In the genomic region with DNA sequence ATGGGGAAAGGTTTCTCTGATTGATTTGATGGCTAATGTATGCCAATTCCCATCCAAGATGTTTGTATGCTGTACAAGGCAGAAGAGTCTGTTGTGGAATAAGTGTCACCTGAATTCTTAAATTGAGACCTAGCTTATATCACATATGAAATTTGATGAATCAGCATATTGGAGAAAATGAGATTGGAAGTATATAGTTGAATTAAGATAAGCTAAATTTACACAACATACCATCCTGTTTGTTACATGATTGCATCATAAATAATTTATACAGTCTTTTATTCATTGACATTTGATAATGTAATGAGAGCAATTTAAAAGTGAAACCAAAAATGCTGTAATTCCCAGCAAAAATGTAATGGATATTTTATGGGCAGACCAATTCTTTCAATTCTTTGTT, we compare ENCODE assay signal across 9 cellular contexts. TPM values are rescaled to one million over a fixed set of nuclear protein-coding genes. Genes with fewer than 3 reads are reported as not detected.
DNase-seq lines count a peak whose midpoint lies in the region; ATAC-seq, FAIRE-seq and TF ChIP-seq lines count a peak whose summit lies in the region.
"Had no signal": no experiment of that assay in that cellular context is flagged by ENCODE, and none has a peak within 500 bp of the region (broad histone marks: within the 10 kb centered on the region; RNA-seq: fewer than 3 reads in every experiment).

No MANE protein-coding gene starts in this region.

- no peak for FAIRE-seq in HTR-8/SVneo (lab: Jason Lieb, UNC)

- peak overlapping the region in 6 of 9 donors; percentile 97 to 100 (median 98) for H3K27ac Mint-ChIP-seq in naive thymus-derived CD4-positive, alpha-beta T cell

- peaks cover 51% of the 10 kb centered on the region for H3K79me2 ChIP-seq in KMS-11 (ENCODE audit: insufficient read depth, low read depth)

- H3K9me3 Mint-ChIP-seq in naive thymus-derived CD4-positive, alpha-beta T cell = no peaks in the 10 kb centered on the region

- H3K4me1 Mint-ChIP-seq in naive thymus-derived CD4-positive, alpha-beta T cell = peaks cover 36 to 80% (median 74%) of the 10 kb centered on the region in 7 donors

- no peak overlapping the region; the same call in 1 of the 2 replicates for H2AFZ ChIP-seq in KMS-11 (ENCODE audit: low read depth)

- H3K4me1 ChIP-seq in KMS-11 (ENCODE audit: low read depth, poor library complexity, severe bottlenecking) = peaks cover 29% of the 10 kb centered on the region
- peaks cover 21 to 37% of the 10 kb centered on the region in 2 donors for H3K4me1 ChIP-seq in naive thymus-derived CD4-positive, alpha-beta T cell (ENCODE audit: control insufficient read depth in 2 of 2, insufficient read depth in 2 of 2, low read length in 2 of 2)

- DNase-seq in AG10803 (ENCODE audit: low read depth) (no peak), choroid plexus epithelial cell (ENCODE audit: low read depth) (no peak), DMS 273 treated with DMSO at 0.1 percent for 48 hours (lab: John Stamatoyannopoulos, UW) (no peak), HTR-8/SVneo (ENCODE audit: insufficient read length, low spot score) (no peak)
- no peak for DNase-seq in naive thymus-derived CD4-positive, alpha-beta T cell
- DNase-seq: foreskin melanocyte had no signal

- no peaks in the 10 kb centered on the region for H3K27me3 Mint-ChIP-seq in naive thymus-derived CD4-positive, alpha-beta T cell

- H3K27ac ChIP-seq in KMS-11 = no peak overlapping the region
- H3K27ac ChIP-seq in naive thymus-derived CD4-positive, alpha-beta T cell (ENCODE audit: low read depth, low read length) = no peak overlapping the region

- peak overlapping the region; percentile 88 for H3K4me2 ChIP-seq in KMS-11

- H3K36me3 ChIP-seq in KMS-11 (ENCODE audit: insufficient read depth) = no peaks in the 10 kb centered on the region
- H3K36me3 ChIP-seq in naive thymus-derived CD4-positive, alpha-beta T cell (ENCODE audit: control insufficient read depth in 2 of 3, insufficient read depth in 3 of 3, low read length in 3 of 3) = peaks cover 0 to 6% (median 0%) of the 10 kb centered on the region in 3 experiments

- H3K27me3 ChIP-seq in KMS-11 (ENCODE audit: insufficient read depth, low read depth) = no peaks in the 10 kb centered on the region
- H3K27me3 ChIP-seq in naive thymus-derived CD4-positive, alpha-beta T cell (ENCODE audit: control insufficient read depth in 2 of 2, insufficient read depth in 2 of 2, low read length in 2 of 2) = no peaks in the 10 kb centered on the region

- H3K4me3 ChIP-seq in AG10803 (ENCODE audit: low read length) (peak overlapping the region; percentile 91), KMS-11 (IDR thresholded peaks at IDR 0.05; ENCODE audit: insufficient read depth, low read depth, low read length) (no peak overlapping the region), choroid plexus epithelial cell (ENCODE audit: low read depth, low read length) (peak overlapping the region; percentile 87)
- peak overlapping the region; percentile 90 for H3K4me3 ChIP-seq in naive thymus-derived CD4-positive, alpha-beta T cell (ENCODE audit: low read length)

- H4K20me1 ChIP-seq in KMS-11 (ENCODE audit: insufficient read depth) = no peaks in the 10 kb centered on the region

- intact Hi-C loops in naive thymus-derived CD4-positive, alpha-beta T cell (cut with micrococcal nuclease) = loop anchor here in 1 of 2 donors (5.0 kb wide), 4 partner anchors 133 to 1372 kb away; partner anchors contain the start of genes ERBIN, NLN, SGTB and SREK1

- no peaks in the 10 kb centered on the region for H3K9me3 ChIP-seq in naive thymus-derived CD4-positive, alpha-beta T cell (ENCODE audit: control insufficient read depth in 2 of 3, low read length in 3 of 3)

- no peak for ATAC-seq in naive thymus-derived CD4-positive, alpha-beta T cell
- ATAC-seq in esophagus mucosa (no peak), HG03159 (IDR thresholded peaks at IDR 0.05; ENCODE audit: unreplicated experiment) (no peak)

- TF ChIP-seq CTCF in AG10803 (conservative IDR thresholded peaks at IDR 0.05; ENCODE audit: low read length) = no peak
- TF ChIP-seq CTCF in KMS-11 (conservative IDR thresholded peaks at IDR 0.05; ENCODE audit: low read depth, low read length) = no peak
- no peak for TF ChIP-seq CTCF in choroid plexus epithelial cell (conservative IDR thresholded peaks at IDR 0.05; ENCODE audit: low read depth, low read length)

- H3K9ac ChIP-seq in KMS-11 = peak overlapping the region; percentile 88; the same call in 1 of the 2 replicates

- CTCF ChIA-PET in naive thymus-derived CD4-positive, alpha-beta T cell (lab: Charles Lee) = interaction anchor here (2.0 kb wide), 1 partner anchor 713 kb away, joined by 5 read pairs; no protein-coding TSS in a partner anchor

- H3K36me3 Mint-ChIP-seq in naive thymus-derived CD4-positive, alpha-beta T cell = peaks cover 0 to 7% (median 3%) of the 10 kb centered on the region in 5 donors

- peak overlapping the region; percentile 94 to 100 (median 99) for H3K4me3 Mint-ChIP-seq in naive thymus-derived CD4-positive, alpha-beta T cell

- POLR2A ChIA-PET in naive thymus-derived CD4-positive, alpha-beta T cell (lab: Charles Lee) = interaction anchor here (1.0 to 2.0 kb wide), 4 partner anchors 15 to 856 kb away, joined by 3 to 10 read pairs (median 6); partner anchors contain the start of genes CENPK, PPWD1, SHLD3 and TRAPPC13

RNA-seq across cellular contexts. Expression of gene CWC27, which starts 1.1 kb away (rescaled TPM):
- 10 to 100 TPM; 17.8 to 27.4 (median 21.0) TPM for total RNA-seq in naive thymus-derived CD4-positive, alpha-beta T cell
- 10 to 100 TPM; 28.4 to 41.8 TPM for polyA plus RNA-seq in naive thymus-derived CD4-positive, alpha-beta T cell
- 14.7 TPM for total RNA-seq in esophagus mucosa

RNA-seq across cellular contexts. Expression of gene SREK1IP1, which starts 1.4 kb away (rescaled TPM):
- total RNA-seq in naive thymus-derived CD4-positive, alpha-beta T cell = 10 to 100 TPM; 11.7 to 29.9 (median 21.7) TPM
- polyA plus RNA-seq in naive thymus-derived CD4-positive, alpha-beta T cell = 10 to 100 TPM; 21.1 to 23.6 TPM
- 33.5 TPM for total RNA-seq in esophagus mucosa
